Comparison of ENCODE assay signal across 1 cellular context in the genomic region with DNA sequence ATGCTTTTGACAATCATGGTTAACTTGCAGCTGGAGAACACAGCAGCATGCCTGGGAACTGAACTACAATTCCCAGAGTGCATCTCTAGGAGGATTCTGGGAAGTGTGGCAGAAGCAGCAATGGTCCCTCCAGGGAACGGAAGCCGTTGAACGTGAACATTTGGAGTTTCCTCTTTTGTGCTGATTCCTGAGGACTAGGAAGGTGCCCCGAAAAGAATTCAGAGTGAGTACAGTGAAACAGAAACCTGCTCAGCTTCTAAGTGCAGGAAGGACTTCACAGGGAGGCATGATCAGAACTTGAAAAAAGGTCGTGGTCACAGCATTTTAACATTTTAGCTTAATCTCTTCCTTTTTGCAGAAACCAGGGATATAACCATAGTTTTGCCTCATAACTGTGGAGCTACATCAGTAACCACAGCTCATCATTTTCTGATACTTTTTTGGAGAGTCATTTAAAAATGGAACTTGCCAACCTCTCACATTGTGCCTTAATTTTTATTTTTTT.
TF ChIP-seq lines count a peak whose summit lies in the region.

A gene (plus strand): TSS at position 111 of the 505 bp plus-strand sequence. CDS start 3,911 bp downstream, outside the sequence.

TF ChIP-seq in HepG2, 621 proteins besides CTCF, POLR2A, EP300 and RAD21 (continues in another document):
- TF ChIP-seq, protein P1, sequence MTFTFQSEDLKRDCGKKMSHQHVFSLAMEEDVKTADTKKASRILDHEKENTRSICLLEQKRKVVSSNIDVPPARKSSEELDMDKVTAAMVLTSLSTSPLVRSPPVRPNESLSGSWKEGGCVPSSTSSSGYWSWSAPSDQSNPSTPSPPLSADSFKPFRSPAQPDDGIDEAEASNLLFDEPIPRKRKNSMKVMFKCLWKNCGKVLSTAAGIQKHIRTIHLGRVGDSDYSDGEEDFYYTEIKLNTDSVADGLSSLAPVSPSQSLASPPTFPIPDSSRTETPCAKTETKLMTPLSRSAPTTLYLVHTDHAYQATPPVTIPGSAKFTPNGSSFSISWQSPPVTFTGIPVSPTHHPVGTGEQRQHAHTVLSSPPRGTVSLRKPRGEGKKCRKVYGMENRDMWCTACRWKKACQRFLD (CRISPR knock-in tag; IDR thresholded peaks at IDR 0.05; ENCODE audit: borderline replicate concordance), result no peak
- TF ChIP-seq, protein P2, sequence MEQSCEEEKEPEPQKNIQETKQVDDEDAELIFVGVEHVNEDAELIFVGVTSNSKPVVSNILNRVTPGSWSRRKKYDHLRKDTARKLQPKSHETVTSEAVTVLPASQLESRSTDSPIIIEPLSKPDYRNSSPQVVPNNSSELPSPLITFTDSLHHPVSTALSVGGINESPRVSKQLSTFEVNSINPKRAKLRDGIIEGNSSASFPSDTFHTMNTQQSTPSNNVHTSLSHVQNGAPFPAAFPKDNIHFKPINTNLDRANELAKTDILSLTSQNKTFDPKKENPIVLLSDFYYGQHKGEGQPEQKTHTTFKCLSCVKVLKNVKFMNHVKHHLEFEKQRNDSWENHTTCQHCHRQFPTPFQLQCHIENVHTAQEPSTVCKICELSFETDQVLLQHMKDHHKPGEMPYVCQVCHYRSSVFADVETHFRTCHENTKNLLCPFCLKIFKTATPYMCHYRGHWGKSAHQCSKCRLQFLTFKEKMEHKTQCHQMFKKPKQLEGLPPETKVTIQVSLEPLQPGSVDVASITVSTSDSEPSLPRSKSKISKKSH (CRISPR knock-in tag; IDR thresholded peaks at IDR 0.05; ENCODE audit: borderline replicate concordance), result no peak
- TF ChIP-seq, protein P3, sequence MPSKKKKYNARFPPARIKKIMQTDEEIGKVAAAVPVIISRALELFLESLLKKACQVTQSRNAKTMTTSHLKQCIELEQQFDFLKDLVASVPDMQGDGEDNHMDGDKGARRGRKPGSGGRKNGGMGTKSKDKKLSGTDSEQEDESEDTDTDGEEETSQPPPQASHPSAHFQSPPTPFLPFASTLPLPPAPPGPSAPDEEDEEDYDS (CRISPR knock-in tag; IDR thresholded peaks at IDR 0.05), result peak; percentile 75
- TF ChIP-seq THAP11 (CRISPR knock-in tag; IDR thresholded peaks at IDR 0.05) (peak; percentile 100), SCMH1 (CRISPR knock-in tag; IDR thresholded peaks at IDR 0.05; ENCODE audit: borderline replicate concordance) (no peak), NR3C1 (CRISPR knock-in tag; IDR thresholded peaks at IDR 0.05) (no peak), ZNF326 (CRISPR knock-in tag; IDR thresholded peaks at IDR 0.05; ENCODE audit: borderline replicate concordance) (no peak), SUZ12 (IDR thresholded peaks at IDR 0.05; ENCODE audit: low read depth, low read length) (peak; percentile 88), GATAD2A (CRISPR knock-in tag; IDR thresholded peaks at IDR 0.05) (peak; percentile 59), NFKB2 (CRISPR knock-in tag; IDR thresholded peaks at IDR 0.05; ENCODE audit: borderline replicate concordance) (no peak), KAT8 (CRISPR knock-in tag; IDR thresholded peaks at IDR 0.05) (peak; percentile 86), NFIB (CRISPR knock-in tag; IDR thresholded peaks at IDR 0.05; ENCODE audit: borderline replicate concordance) (no peak), YEATS4 (CRISPR knock-in tag; IDR thresholded peaks at IDR 0.05; ENCODE audit: borderline replicate concordance) (peak; percentile 22; the same call in 1 of the 2 replicates), MAFF (IDR thresholded peaks at IDR 0.05; ENCODE audit: low read depth, low read length) (no peak), MTA1 (CRISPR knock-in tag; IDR thresholded peaks at IDR 0.05; ENCODE audit: borderline replicate concordance) (no peak), ZFP62 (CRISPR knock-in tag; IDR thresholded peaks at IDR 0.05) (0 out of 2 replicates have a peak, but pooled peaks have one; percentile 37), ZMYM3 (CRISPR knock-in tag; IDR thresholded peaks at IDR 0.05) (no peak), SOX5 (CRISPR knock-in tag; IDR thresholded peaks at IDR 0.05; ENCODE audit: borderline replicate concordance) (peak; percentile 37; the same call in 1 of the 2 replicates), PHF20 (CRISPR knock-in tag; IDR thresholded peaks at IDR 0.05) (peak; percentile 61; the same call in 1 of the 2 replicates), ZNF33B (CRISPR knock-in tag; IDR thresholded peaks at IDR 0.05) (no peak), ZNF589 (CRISPR knock-in tag; conservative IDR thresholded peaks at IDR 0.05) (no peak), ZNF253 (CRISPR knock-in tag; IDR thresholded peaks at IDR 0.05; ENCODE audit: borderline replicate concordance) (no peak), DNMT3B (CRISPR knock-in tag; conservative IDR thresholded peaks at IDR 0.05) (peak; percentile 42; the same call in 1 of the 2 replicates), ZFP1 (CRISPR knock-in tag; IDR thresholded peaks at IDR 0.05) (peak; percentile 71; the same call in 1 of the 2 replicates), ZNF543 (CRISPR knock-in tag; IDR thresholded peaks at IDR 0.05) (no peak), CREM (IDR thresholded peaks at IDR 0.05) (peak; percentile 98), CREM (CRISPR knock-in tag; IDR thresholded peaks at IDR 0.05) (no peak), MEIS2 (CRISPR knock-in tag; IDR thresholded peaks at IDR 0.05) (0 out of 2 replicates have a peak, but pooled peaks have one; percentile 20), ZNF331 (CRISPR knock-in tag; IDR thresholded peaks at IDR 0.05) (peak; percentile 73; the same call in 1 of the 2 replicates), ZFAT (CRISPR knock-in tag; conservative IDR thresholded peaks at IDR 0.05) (peak; percentile 9; the same call in 1 of the 2 replicates), ZNF878 (CRISPR knock-in tag; IDR thresholded peaks at IDR 0.05) (peak; percentile 76; the same call in 1 of the 2 replicates), PAWR (CRISPR knock-in tag; IDR thresholded peaks at IDR 0.05; ENCODE audit: borderline replicate concordance) (no peak), RARG (CRISPR knock-in tag; IDR thresholded peaks at IDR 0.05; ENCODE audit: low read depth) (no peak), SP1 (IDR thresholded peaks at IDR 0.05) (no peak), SP1 (CRISPR knock-in tag; IDR thresholded peaks at IDR 0.05) (0 out of 2 replicates have a peak, but pooled peaks have one; percentile 27), FOXK1 (CRISPR knock-in tag; IDR thresholded peaks at IDR 0.05; ENCODE audit: borderline replicate concordance, low read depth) (peak; percentile 70; the same call in 1 of the 2 replicates), ETV5 (CRISPR knock-in tag; IDR thresholded peaks at IDR 0.05; ENCODE audit: borderline replicate concordance) (peak; percentile 84), ZSCAN20 (CRISPR knock-in tag; IDR thresholded peaks at IDR 0.05; ENCODE audit: borderline replicate concordance) (no peak), GTF3A (CRISPR knock-in tag; conservative IDR thresholded peaks at IDR 0.05) (no peak), AGO2 (optimal IDR thresholded peaks at IDR 0.05; ENCODE audit: low read depth, low read length) (no peak), ZNF160 (CRISPR knock-in tag; IDR thresholded peaks at IDR 0.05) (peak; percentile 72; the same call in 1 of the 2 replicates), PHF8 (CRISPR knock-in tag; IDR thresholded peaks at IDR 0.05) (peak; percentile 45; the same call in 1 of the 2 replicates), NFIC (IDR thresholded peaks at IDR 0.05; ENCODE audit: low read length) (peak; percentile 61; the same call in 1 of the 2 replicates), NFATC3 (CRISPR knock-in tag; IDR thresholded peaks at IDR 0.05) (no peak), MAF1 (CRISPR knock-in tag; IDR thresholded peaks at IDR 0.05; ENCODE audit: borderline replicate concordance) (0 out of 2 replicates have a peak, but pooled peaks have one; percentile 30), ZNF296 (CRISPR knock-in tag; conservative IDR thresholded peaks at IDR 0.05) (no peak), SNAPC2 (CRISPR knock-in tag; IDR thresholded peaks at IDR 0.05) (no peak), ZNF382 (CRISPR knock-in tag; IDR thresholded peaks at IDR 0.05; ENCODE audit: borderline replicate concordance) (no peak), RBFOX2 (IDR thresholded peaks at IDR 0.05; ENCODE audit: low read depth, low read length) (peak; percentile 64), SPEN (CRISPR knock-in tag; IDR thresholded peaks at IDR 0.05; ENCODE audit: low read depth) (peak; percentile 48; the same call in 1 of the 2 replicates), POLR2G (IDR thresholded peaks at IDR 0.05; ENCODE audit: low read depth, low read length) (peak; percentile 80), ZMYM2 (CRISPR knock-in tag; IDR thresholded peaks at IDR 0.05) (no peak), HOXA9 (CRISPR knock-in tag; IDR thresholded peaks at IDR 0.05; ENCODE audit: borderline replicate concordance) (no peak), CBX1 (IDR thresholded peaks at IDR 0.05; ENCODE audit: low read depth) (peak; percentile 55), ZNF430 (CRISPR knock-in tag; IDR thresholded peaks at IDR 0.05) (no peak)
- TF ChIP-seq, protein P4, sequence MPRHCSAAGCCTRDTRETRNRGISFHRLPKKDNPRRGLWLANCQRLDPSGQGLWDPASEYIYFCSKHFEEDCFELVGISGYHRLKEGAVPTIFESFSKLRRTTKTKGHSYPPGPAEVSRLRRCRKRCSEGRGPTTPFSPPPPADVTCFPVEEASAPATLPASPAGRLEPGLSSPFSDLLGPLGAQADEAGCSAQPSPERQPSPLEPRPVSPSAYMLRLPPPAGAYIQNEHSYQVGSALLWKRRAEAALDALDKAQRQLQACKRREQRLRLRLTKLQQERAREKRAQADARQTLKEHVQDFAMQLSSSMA (CRISPR knock-in tag; IDR thresholded peaks at IDR 0.05), result peak; percentile 100
- TF ChIP-seq, protein P5, sequence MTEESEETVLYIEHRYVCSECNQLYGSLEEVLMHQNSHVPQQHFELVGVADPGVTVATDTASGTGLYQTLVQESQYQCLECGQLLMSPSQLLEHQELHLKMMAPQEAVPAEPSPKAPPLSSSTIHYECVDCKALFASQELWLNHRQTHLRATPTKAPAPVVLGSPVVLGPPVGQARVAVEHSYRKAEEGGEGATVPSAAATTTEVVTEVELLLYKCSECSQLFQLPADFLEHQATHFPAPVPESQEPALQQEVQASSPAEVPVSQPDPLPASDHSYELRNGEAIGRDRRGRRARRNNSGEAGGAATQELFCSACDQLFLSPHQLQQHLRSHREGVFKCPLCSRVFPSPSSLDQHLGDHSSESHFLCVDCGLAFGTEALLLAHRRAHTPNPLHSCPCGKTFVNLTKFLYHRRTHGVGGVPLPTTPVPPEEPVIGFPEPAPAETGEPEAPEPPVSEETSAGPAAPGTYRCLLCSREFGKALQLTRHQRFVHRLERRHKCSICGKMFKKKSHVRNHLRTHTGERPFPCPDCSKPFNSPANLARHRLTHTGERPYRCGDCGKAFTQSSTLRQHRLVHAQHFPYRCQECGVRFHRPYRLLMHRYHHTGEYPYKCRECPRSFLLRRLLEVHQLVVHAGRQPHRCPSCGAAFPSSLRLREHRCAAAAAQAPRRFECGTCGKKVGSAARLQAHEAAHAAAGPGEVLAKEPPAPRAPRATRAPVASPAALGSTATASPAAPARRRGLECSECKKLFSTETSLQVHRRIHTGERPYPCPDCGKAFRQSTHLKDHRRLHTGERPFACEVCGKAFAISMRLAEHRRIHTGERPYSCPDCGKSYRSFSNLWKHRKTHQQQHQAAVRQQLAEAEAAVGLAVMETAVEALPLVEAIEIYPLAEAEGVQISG (CRISPR knock-in tag; IDR thresholded peaks at IDR 0.05), result peak; percentile 96
- TF ChIP-seq, protein P6, sequence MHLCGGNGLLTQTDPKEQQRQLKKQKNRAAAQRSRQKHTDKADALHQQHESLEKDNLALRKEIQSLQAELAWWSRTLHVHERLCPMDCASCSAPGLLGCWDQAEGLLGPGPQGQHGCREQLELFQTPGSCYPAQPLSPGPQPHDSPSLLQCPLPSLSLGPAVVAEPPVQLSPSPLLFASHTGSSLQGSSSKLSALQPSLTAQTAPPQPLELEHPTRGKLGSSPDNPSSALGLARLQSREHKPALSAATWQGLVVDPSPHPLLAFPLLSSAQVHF (CRISPR knock-in tag; IDR thresholded peaks at IDR 0.05), result no peak
- TF ChIP-seq, protein P7, sequence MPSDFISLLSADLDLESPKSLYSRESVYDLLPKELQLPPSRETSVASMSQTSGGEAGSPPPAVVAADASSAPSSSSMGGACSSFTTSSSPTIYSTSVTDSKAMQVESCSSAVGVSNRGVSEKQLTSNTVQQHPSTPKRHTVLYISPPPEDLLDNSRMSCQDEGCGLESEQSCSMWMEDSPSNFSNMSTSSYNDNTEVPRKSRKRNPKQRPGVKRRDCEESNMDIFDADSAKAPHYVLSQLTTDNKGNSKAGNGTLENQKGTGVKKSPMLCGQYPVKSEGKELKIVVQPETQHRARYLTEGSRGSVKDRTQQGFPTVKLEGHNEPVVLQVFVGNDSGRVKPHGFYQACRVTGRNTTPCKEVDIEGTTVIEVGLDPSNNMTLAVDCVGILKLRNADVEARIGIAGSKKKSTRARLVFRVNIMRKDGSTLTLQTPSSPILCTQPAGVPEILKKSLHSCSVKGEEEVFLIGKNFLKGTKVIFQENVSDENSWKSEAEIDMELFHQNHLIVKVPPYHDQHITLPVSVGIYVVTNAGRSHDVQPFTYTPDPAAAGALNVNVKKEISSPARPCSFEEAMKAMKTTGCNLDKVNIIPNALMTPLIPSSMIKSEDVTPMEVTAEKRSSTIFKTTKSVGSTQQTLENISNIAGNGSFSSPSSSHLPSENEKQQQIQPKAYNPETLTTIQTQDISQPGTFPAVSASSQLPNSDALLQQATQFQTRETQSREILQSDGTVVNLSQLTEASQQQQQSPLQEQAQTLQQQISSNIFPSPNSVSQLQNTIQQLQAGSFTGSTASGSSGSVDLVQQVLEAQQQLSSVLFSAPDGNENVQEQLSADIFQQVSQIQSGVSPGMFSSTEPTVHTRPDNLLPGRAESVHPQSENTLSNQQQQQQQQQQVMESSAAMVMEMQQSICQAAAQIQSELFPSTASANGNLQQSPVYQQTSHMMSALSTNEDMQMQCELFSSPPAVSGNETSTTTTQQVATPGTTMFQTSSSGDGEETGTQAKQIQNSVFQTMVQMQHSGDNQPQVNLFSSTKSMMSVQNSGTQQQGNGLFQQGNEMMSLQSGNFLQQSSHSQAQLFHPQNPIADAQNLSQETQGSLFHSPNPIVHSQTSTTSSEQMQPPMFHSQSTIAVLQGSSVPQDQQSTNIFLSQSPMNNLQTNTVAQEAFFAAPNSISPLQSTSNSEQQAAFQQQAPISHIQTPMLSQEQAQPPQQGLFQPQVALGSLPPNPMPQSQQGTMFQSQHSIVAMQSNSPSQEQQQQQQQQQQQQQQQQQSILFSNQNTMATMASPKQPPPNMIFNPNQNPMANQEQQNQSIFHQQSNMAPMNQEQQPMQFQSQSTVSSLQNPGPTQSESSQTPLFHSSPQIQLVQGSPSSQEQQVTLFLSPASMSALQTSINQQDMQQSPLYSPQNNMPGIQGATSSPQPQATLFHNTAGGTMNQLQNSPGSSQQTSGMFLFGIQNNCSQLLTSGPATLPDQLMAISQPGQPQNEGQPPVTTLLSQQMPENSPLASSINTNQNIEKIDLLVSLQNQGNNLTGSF (CRISPR knock-in tag; IDR thresholded peaks at IDR 0.05), result no peak
